ENCODE assay signal across 26 cellular contexts in genomic region chr10:24645022-24645421, GRCh38.
"Had no signal": no experiment of that assay in that cellular context is flagged by ENCODE, and none has a peak within 500 bp of the region (broad histone marks: within the 10 kb centered on the region; RNA-seq: fewer than 3 reads in every experiment).

No MANE protein-coding gene starts in this region.

- H3K4me1 Mint-ChIP-seq: activated CD4-positive, alpha-beta T cell treated with anti-CD3 and anti-CD28 coated beads, Interleukin-2, amount 10 ng/mL, durations not matched to agents 7 days and 5 days; activated naive CD8-positive, alpha-beta T cell treated with anti-CD3 and anti-CD28 coated beads, Interleukin-2, amount 10 ng/mL, durations not matched to agents 7 days and 5 days had no signal

- FAIRE-seq: endometrium, frontal cortex had no signal

- H3K27ac Mint-ChIP-seq: activated CD4-positive, alpha-beta memory T cell treated with anti-CD3 and anti-CD28 coated beads, Interleukin-2, amount 10 ng/mL, durations not matched to agents 7 days and 5 days; activated CD4-positive, alpha-beta T cell treated with anti-CD3 and anti-CD28 coated beads, Interleukin-2, amount 10 ng/mL, durations not matched to agents 7 days and 5 days; activated naive CD4-positive, alpha-beta T cell treated with anti-CD3 and anti-CD28 coated beads, Interleukin-2, amount 10 ng/mL, durations not matched to agents 7 days and 5 days; activated naive CD4-positive, alpha-beta T cell treated with anti-CD3 and anti-CD28 coated beads, Interleukin-2, amount 50 U/mL, for 72 hours; activated naive CD8-positive, alpha-beta T cell treated with anti-CD3 and anti-CD28 coated beads, Interleukin-2, amount 10 ng/mL, durations not matched to agents 7 days and 5 days; activated T-cell treated with anti-CD3 and anti-CD28 coated beads, Interleukin-2, amount 50 U/mL, for 24 hours; activated T-cell treated with anti-CD3 and anti-CD28 coated beads, Interleukin-2, amount 50 U/mL, for 72 hours; brain; WTC11 had no signal

- ATAC-seq: activated naive CD4-positive, alpha-beta T cell treated with anti-CD3 and anti-CD28 coated beads, Interleukin-2, amount 50 U/mL, for 72 hours; WTC11 had no signal

- H3K4me3 ChIP-seq: ascending aorta, breast epithelium, cardiac muscle cell, colonic mucosa had no signal

- H3K36me3 ChIP-seq: ascending aorta, breast epithelium, cardiac muscle cell, colonic mucosa had no signal

- H3K27me3 ChIP-seq: ascending aorta, breast epithelium, cardiac muscle cell, colonic mucosa had no signal

- H3K4me3 Mint-ChIP-seq: activated CD4-positive, alpha-beta memory T cell treated with anti-CD3 and anti-CD28 coated beads, Interleukin-2, amount 10 ng/mL, durations not matched to agents 7 days and 5 days; activated CD4-positive, alpha-beta T cell treated with anti-CD3 and anti-CD28 coated beads, Interleukin-2, amount 10 ng/mL, durations not matched to agents 7 days and 5 days; activated naive CD4-positive, alpha-beta T cell treated with anti-CD3 and anti-CD28 coated beads, Interleukin-2, amount 10 ng/mL, durations not matched to agents 7 days and 5 days; activated naive CD8-positive, alpha-beta T cell treated with anti-CD3 and anti-CD28 coated beads, Interleukin-2, amount 10 ng/mL, durations not matched to agents 7 days and 5 days; activated T-cell treated with anti-CD3 and anti-CD28 coated beads, Interleukin-2, amount 50 U/mL, for 24 hours; activated T-cell treated with anti-CD3 and anti-CD28 coated beads, Interleukin-2, amount 50 U/mL, for 72 hours; brain; WTC11 had no signal

- H3K27me3 Mint-ChIP-seq: activated CD4-positive, alpha-beta memory T cell treated with anti-CD3 and anti-CD28 coated beads, Interleukin-2, amount 10 ng/mL, durations not matched to agents 7 days and 5 days; activated CD4-positive, alpha-beta T cell treated with anti-CD3 and anti-CD28 coated beads, Interleukin-2, amount 10 ng/mL, durations not matched to agents 7 days and 5 days; activated naive CD4-positive, alpha-beta T cell treated with anti-CD3 and anti-CD28 coated beads, Interleukin-2, amount 10 ng/mL, durations not matched to agents 7 days and 5 days; activated naive CD8-positive, alpha-beta T cell treated with anti-CD3 and anti-CD28 coated beads, Interleukin-2, amount 10 ng/mL, durations not matched to agents 7 days and 5 days; activated T-cell treated with anti-CD3 and anti-CD28 coated beads, Interleukin-2, amount 50 U/mL, for 24 hours; brain had no signal

- DNase-seq: activated CD4-positive, alpha-beta memory T cell treated with anti-CD3 and anti-CD28 coated beads, Interleukin-2, amount 10 ng/mL, durations not matched to agents 7 days and 5 days; activated CD4-positive, alpha-beta T cell treated with anti-CD3 and anti-CD28 coated beads for 1 hour; activated CD4-positive, alpha-beta T cell treated with anti-CD3 and anti-CD28 coated beads for 4 hours; activated CD4-positive, alpha-beta T cell treated with anti-CD3 and anti-CD28 coated beads, Interleukin-2, amount 10 ng/mL, durations not matched to agents 7 days and 5 days; activated CD4-positive, alpha-beta T cell treated with anti-CD3 and anti-CD28 coated beads, Interleukin-2, amount 50 U/mL, for 4 hours; activated CD8-positive, alpha-beta memory T cell treated with anti-CD3 and anti-CD28 coated beads, Interleukin-2, amount 50 U/mL, for 48 hours; activated gamma-delta T cell; activated naive CD4-positive, alpha-beta T cell; activated naive CD4-positive, alpha-beta T cell treated with anti-CD3 and anti-CD28 coated beads, Interleukin-2, amount 10 ng/mL, durations not matched to agents 7 days and 5 days; activated naive CD8-positive, alpha-beta T cell treated with anti-CD3 and anti-CD28 coated beads, Interleukin-2, amount 10 ng/mL, durations not matched to agents 7 days and 5 days; activated T-cell treated with anti-CD3 and anti-CD28 coated beads for 4 hours; activated T-cell treated with anti-CD3 and anti-CD28 coated beads, Interleukin-2, amount 50 U/mL, for 24 hours; activated T-cell treated with anti-CD3 and anti-CD28 coated beads, Interleukin-2, amount 50 U/mL, for 72 hours; cerebellar nuclear complex; colonic mucosa; effector CD8-positive, alpha-beta T cell; head of caudate nucleus had no signal

- H3K27ac ChIP-seq: ascending aorta, breast epithelium, cardiac muscle cell, colonic mucosa, VCaP had no signal

- H3K36me3 Mint-ChIP-seq: activated naive CD4-positive, alpha-beta T cell treated with anti-CD3 and anti-CD28 coated beads, Interleukin-2, amount 10 ng/mL, durations not matched to agents 7 days and 5 days; activated naive CD4-positive, alpha-beta T cell treated with anti-CD3 and anti-CD28 coated beads, Interleukin-2, amount 50 U/mL, for 72 hours; WTC11 had no signal

- H3K9me3 Mint-ChIP-seq: activated CD4-positive, alpha-beta memory T cell treated with anti-CD3 and anti-CD28 coated beads, Interleukin-2, amount 10 ng/mL, durations not matched to agents 7 days and 5 days; activated CD4-positive, alpha-beta T cell treated with anti-CD3 and anti-CD28 coated beads, Interleukin-2, amount 10 ng/mL, durations not matched to agents 7 days and 5 days; activated naive CD4-positive, alpha-beta T cell treated with anti-CD3 and anti-CD28 coated beads, Interleukin-2, amount 10 ng/mL, durations not matched to agents 7 days and 5 days; activated naive CD4-positive, alpha-beta T cell treated with anti-CD3 and anti-CD28 coated beads, Interleukin-2, amount 50 U/mL, for 72 hours; activated naive CD8-positive, alpha-beta T cell treated with anti-CD3 and anti-CD28 coated beads, Interleukin-2, amount 10 ng/mL, durations not matched to agents 7 days and 5 days; activated T-cell treated with anti-CD3 and anti-CD28 coated beads, Interleukin-2, amount 50 U/mL, for 24 hours; activated T-cell treated with anti-CD3 and anti-CD28 coated beads, Interleukin-2, amount 50 U/mL, for 72 hours; WTC11 had no signal

- H3K9me3 ChIP-seq: ascending aorta, breast epithelium, colonic mucosa had no signal
